10 cellular contexts compared by ENCODE assay signal in genomic region chr6:27867941-27868705, GRCh38. TPM values are rescaled to one million over a fixed set of nuclear protein-coding genes. Genes with fewer than 3 reads are reported as not detected.
DNase-seq lines count a peak whose midpoint lies in the region; ATAC-seq, FAIRE-seq and TF ChIP-seq lines count a peak whose summit lies in the region.
"Had no signal": no experiment of that assay in that cellular context is flagged by ENCODE, and none has a peak within 500 bp of the region (broad histone marks: within the 10 kb centered on the region; RNA-seq: fewer than 3 reads in every experiment).

No MANE protein-coding gene starts in this region.

- DNase-seq in activated naive CD4-positive, alpha-beta T cell treated with anti-CD3 and anti-CD28 coated beads for 36 hours = no peak
- no peak for DNase-seq in activated naive CD4-positive, alpha-beta T cell (lab: John Stamatoyannopoulos, UW)
- peak; percentile 66 for DNase-seq in OCI-LY7 (ENCODE audit: low spot score)
- peak in 1 of 2 experiments; percentile 38 for DNase-seq in H1 (ENCODE audit: low read depth in 1 of 2, low spot score in 2 of 2)
- DNase-seq in vagina (ENCODE audit: extremely low spot score in 2 of 2) = no peak
- DNase-seq in NCI-H2107 (lab: John Stamatoyannopoulos, UW) = no peak
- DNase-seq in NCI-H2107 treated with DMSO at 0.1 percent for 48 hours (lab: John Stamatoyannopoulos, UW; ENCODE audit: unreplicated experiment) = no peak

- peaks cover 34% of the 10 kb centered on the region for H3K4me1 Mint-ChIP-seq in activated naive CD4-positive, alpha-beta T cell treated with anti-CD3 and anti-CD28 coated beads for 36 hours (ENCODE audit: low read depth)
- peaks cover 51% of the 10 kb centered on the region for H3K4me1 Mint-ChIP-seq in stimulated activated memory B cell treated with anti-CD40 and anti-IgM and Interleukin-4, amounts not matched to agents 10 μg/mL and 1 μg/mL and 100 μg/mL, for 72 hours

- peak overlapping the region; percentile 21 for H3K4ac ChIP-seq in H1 (replicated peaks; ENCODE audit: insufficient read length, low read depth, low read length)

- peak overlapping the region; percentile 20; the same call in 1 of the 2 replicates for H2AFZ ChIP-seq in OCI-LY7 (ENCODE audit: low read length)
- no peak overlapping the region for H2AFZ ChIP-seq in H1 (ENCODE audit: low read length)

- CTCF ChIA-PET in activated naive CD4-positive, alpha-beta T cell treated with anti-CD3 and anti-CD28 coated beads for 36 hours (lab: Charles Lee) = interaction anchor here (0.9 to 3.9 kb wide), 6 partner anchors 21 to 72 kb away, joined by 3 to 35 read pairs (median 4); a partner anchor contains a TSS
- CTCF ChIA-PET in OCI-LY7 (lab: Charles Lee; ENCODE audit: unreplicated experiment) (interaction anchor here (0.9 kb wide), 1 partner anchor 43 kb away, joined by 3 read pairs; no protein-coding TSS in a partner anchor), H1 (lab: Charles Lee; ENCODE audit: partially characterized antibody) (interaction anchor here (1.2 to 1.5 kb wide), 4 partner anchors 16 to 37 kb away, joined by 3 to 4 read pairs (median 3); a partner anchor contains a TSS)

- H3K23ac ChIP-seq in H1 (ENCODE audit: insufficient read length) = no peak overlapping the region

- peak overlapping the region; percentile 89 for H2BK120ac ChIP-seq in H1 (replicated peaks; ENCODE audit: low read depth, low read length)

- H3K4me3 ChIP-seq in OCI-LY7 (ENCODE audit: low read depth, low read length, poor library complexity, severe bottlenecking) (peak overlapping the region; percentile 67), H1 (ENCODE audit: extremely low read depth in 1 of 4, insufficient read depth in 2 of 4, low read depth in 3 of 4, low read length in 4 of 4) (peak overlapping the region in 2 of 4 experiments; percentile 61 to 76; a peak in 3 of 8 replicates), vagina (peak overlapping the region in 1 of 2 donors; percentile 62)

- H3K9me3 Mint-ChIP-seq in activated naive CD4-positive, alpha-beta T cell treated with anti-CD3 and anti-CD28 coated beads for 36 hours = no peaks in the 10 kb centered on the region
- peaks cover 12% of the 10 kb centered on the region for H3K9me3 Mint-ChIP-seq in stimulated activated memory B cell treated with anti-CD40 and anti-IgM and Interleukin-4, amounts not matched to agents 10 μg/mL and 1 μg/mL and 100 μg/mL, for 72 hours

- peak overlapping the region; percentile 27 for H3K14ac ChIP-seq in H1 (ENCODE audit: insufficient read length)

- no peak for FAIRE-seq in H1 (lab: Jason Lieb, UNC)
- FAIRE-seq: islet of Langerhans had no signal

- no peak for ATAC-seq in stimulated activated memory B cell treated with anti-CD40 and anti-IgM and Interleukin-4, amounts not matched to agents 10 μg/mL and 1 μg/mL and 100 μg/mL, for 72 hours

- TF ChIP-seq RAD21 in H1 (IDR thresholded peaks at IDR 0.05 in 1 of 2, conservative IDR thresholded peaks at IDR 0.05 in 1 of 2; ENCODE audit: low read depth in 2 of 2, low read length in 2 of 2) = no peak

- no peaks in the 10 kb centered on the region for H3K79me1 ChIP-seq in H1 (ENCODE audit: low read depth, low read length)

- H3K9me2 ChIP-seq in OCI-LY7 (ENCODE audit: insufficient read depth, low read length) = no peaks in the 10 kb centered on the region

- TF ChIP-seq CTCF in OCI-LY7 (conservative IDR thresholded peaks at IDR 0.05; ENCODE audit: low read length) (no peak), H1 (IDR thresholded peaks at IDR 0.05; ENCODE audit: control extremely low read depth in 1 of 3, insufficient read depth in 1 of 3, low read depth in 1 of 3, low read length in 3 of 3) (no peak), vagina (IDR thresholded peaks at IDR 0.05) (no peak)

- no peaks in the 10 kb centered on the region for H3K36me3 ChIP-seq in OCI-LY7 (ENCODE audit: insufficient read depth, low read length)
- H3K36me3 ChIP-seq in H1 (ENCODE audit: control insufficient read depth in 2 of 4, insufficient read depth in 4 of 4, low read length in 3 of 4) = no peaks in the 10 kb centered on the region
- no peaks in the 10 kb centered on the region for H3K36me3 ChIP-seq in vagina

- intact Hi-C loops in activated naive CD4-positive, alpha-beta T cell treated with anti-CD3 and anti-CD28 coated beads for 36 hours (cut with micrococcal nuclease) = loop anchor here (1.0 to 5.0 kb wide), 4 partner anchors 25 to 1836 kb away; a partner anchor contains a TSS
- intact Hi-C loops in OCI-LY7 (cut with micrococcal nuclease; ENCODE audit: unreplicated experiment) (loop anchor here (2.0 to 5.0 kb wide), 5 partner anchors 729 to 1835 kb away; a partner anchor contains a TSS), vagina (cut with DNase I) (no loop called here)

- peaks cover 7% of the 10 kb centered on the region; the same call in 1 of the 2 replicates for H3K79me2 ChIP-seq in OCI-LY7 (ENCODE audit: insufficient read depth, low read depth, low read length)
- H3K79me2 ChIP-seq in H1 (ENCODE audit: control insufficient read depth in 1 of 2, insufficient read depth in 2 of 2, low read length in 2 of 2) = no peaks in the 10 kb centered on the region

- no peaks in the 10 kb centered on the region for H3K27me3 ChIP-seq in H1 (replicated peaks in 1 of 4; ENCODE audit: control insufficient read depth in 3 of 4, extremely low read depth in 1 of 4, insufficient read depth in 3 of 4, low read length in 3 of 4)
- H3K27me3 ChIP-seq in vagina = no peaks in the 10 kb centered on the region

- H3K56ac ChIP-seq in H1 (replicated peaks; ENCODE audit: insufficient read length, low read depth, low read length) = no peak overlapping the region

- 62% methylated on average over 4 of the region's 4 CpGs; no CpG with 5 or more reads in 1 of the 2 experiments for WGBS in H1 (ENCODE audit: extremely low coverage in 1 of 2, insufficient coverage in 1 of 2, insufficient read length in 1 of 2, insufficient replicate concordance in 2 of 2, low coverage in 1 of 2, low lambda C conversion rate in 2 of 2, missing lambda C conversion rate in 1 of 2), 2 experiments

- TF ChIP-seq POLR2A in H1 (IDR thresholded peaks at IDR 0.05; ENCODE audit: control extremely low read depth in 1 of 2, low read depth in 2 of 2, low read length in 2 of 2) (no peak), vagina (IDR thresholded peaks at IDR 0.05) (no peak)

- H3K27ac Mint-ChIP-seq in activated naive CD4-positive, alpha-beta T cell treated with anti-CD3 and anti-CD28 coated beads for 36 hours = peak overlapping the region; percentile 96
- peak overlapping the region; percentile 97 for H3K27ac Mint-ChIP-seq in stimulated activated memory B cell treated with anti-CD40 and anti-IgM and Interleukin-4, amounts not matched to agents 10 μg/mL and 1 μg/mL and 100 μg/mL, for 72 hours

- peak overlapping the region; percentile 99 for H3K27ac ChIP-seq in OCI-LY7 (ENCODE audit: low read depth, low read length, poor library complexity, severe bottlenecking)
- peak overlapping the region; percentile 90 for H3K27ac ChIP-seq in H1 (ENCODE audit: low read depth, low read length)
- H3K27ac ChIP-seq in vagina = no peak overlapping the region

- peaks cover 57% of the 10 kb centered on the region for H3K4me1 ChIP-seq in OCI-LY7 (ENCODE audit: insufficient read depth, low read length, poor library complexity, severe bottlenecking)
- peaks cover 0 to 12% (median 2%) of the 10 kb centered on the region in 4 experiments; a peak in 3 of 7 replicates for H3K4me1 ChIP-seq in H1 (replicated peaks in 1 of 4; ENCODE audit: control insufficient read depth in 3 of 4, insufficient read depth in 4 of 4, low read length in 3 of 4)
- peaks cover 50% of the 10 kb centered on the region for H3K4me1 ChIP-seq in vagina

- H3K27me3 Mint-ChIP-seq in activated naive CD4-positive, alpha-beta T cell treated with anti-CD3 and anti-CD28 coated beads for 36 hours (ENCODE audit: low read depth) = peaks cover 8% of the 10 kb centered on the region
- H3K27me3 Mint-ChIP-seq in stimulated activated memory B cell treated with anti-CD40 and anti-IgM and Interleukin-4, amounts not matched to agents 10 μg/mL and 1 μg/mL and 100 μg/mL, for 72 hours = no peaks in the 10 kb centered on the region

- H3K18ac ChIP-seq in H1 (ENCODE audit: extremely low read depth, low read length) = 0 out of 2 replicates have a peak overlapping the region, but pooled peaks have one; percentile 56

- H3K9me3 ChIP-seq in OCI-LY7 (ENCODE audit: low read length) = no peaks in the 10 kb centered on the region
- peaks cover 0 to 11% of the 10 kb centered on the region in 2 experiments; a peak in 1 of 4 replicates for H3K9me3 ChIP-seq in H1 (ENCODE audit: insufficient read depth in 2 of 2, low read depth in 1 of 2, low read length in 1 of 2)
- no peaks in the 10 kb centered on the region for H3K9me3 ChIP-seq in vagina

- H2BK15ac ChIP-seq in H1 (ENCODE audit: low read length) = no peak overlapping the region

- peak overlapping the region; percentile 97 for H3K4me3 Mint-ChIP-seq in activated naive CD4-positive, alpha-beta T cell treated with anti-CD3 and anti-CD28 coated beads for 36 hours
- H3K4me3 Mint-ChIP-seq in stimulated activated memory B cell treated with anti-CD40 and anti-IgM and Interleukin-4, amounts not matched to agents 10 μg/mL and 1 μg/mL and 100 μg/mL, for 72 hours = no peak overlapping the region

- no TSS peak for BruUV-seq in OCI-LY7 (replicated peaks; lab: Mats Ljungman, UMichigan)

- H3K36me3 Mint-ChIP-seq in activated naive CD4-positive, alpha-beta T cell treated with anti-CD3 and anti-CD28 coated beads for 36 hours (ENCODE audit: low read depth) = peaks cover 13% of the 10 kb centered on the region
- no peaks in the 10 kb centered on the region for H3K36me3 Mint-ChIP-seq in stimulated activated memory B cell treated with anti-CD40 and anti-IgM and Interleukin-4, amounts not matched to agents 10 μg/mL and 1 μg/mL and 100 μg/mL, for 72 hours

- POLR2A ChIA-PET in OCI-LY7 (lab: Charles Lee) (interaction anchor here (0.7 to 27.1 kb wide), 34 partner anchors 10 to 1842 kb away, joined by 3 to 1237 read pairs (median 7); a partner anchor contains a TSS), H1 (lab: Charles Lee; ENCODE audit: partially characterized antibody) (interaction anchor here (0.8 to 40.3 kb wide), 41 partner anchors 2 to 1848 kb away, joined by 3 to 3039 read pairs (median 26); a partner anchor contains a TSS)

- H4K91ac ChIP-seq in H1 (replicated peaks; ENCODE audit: insufficient read length, low read length) = peak overlapping the region; percentile 83

- H2BK12ac ChIP-seq in H1 (ENCODE audit: low read depth, low read length) = peak overlapping the region; percentile 3; the same call in 1 of the 2 replicates

- H3K9ac ChIP-seq in H1 (replicated peaks in 1 of 4; ENCODE audit: extremely low read depth in 1 of 4, low read depth in 3 of 4, low read length in 3 of 4) = peak overlapping the region in 3 of 4 experiments; percentile 1 to 76 (median 44); a peak in 4 of 7 replicates

- H2BK5ac ChIP-seq in H1 (ENCODE audit: low read depth, low read length) = peak overlapping the region; percentile 26; the same call in 1 of the 2 replicates

- H2BK20ac ChIP-seq in H1 (ENCODE audit: low read length) = no peak overlapping the region

- H4K5ac ChIP-seq in H1 (ENCODE audit: insufficient read length, low read depth, low read length) = peak overlapping the region; percentile 75

- no peak overlapping the region for H2AK5ac ChIP-seq in H1 (ENCODE audit: low read depth, low read length)

- H3K23me2 ChIP-seq in H1 (ENCODE audit: low read depth, low read length) = peaks cover 10% of the 10 kb centered on the region

- TF ChIP-seq EP300 in H1 (IDR thresholded peaks at IDR 0.05; ENCODE audit: borderline replicate concordance in 1 of 2, low read depth in 2 of 2, low read length in 2 of 2) = no peak

- peak overlapping the region; percentile 71 for H3K4me2 ChIP-seq in OCI-LY7 (ENCODE audit: low read length)
- peak overlapping the region; percentile 74 to 91 for H3K4me2 ChIP-seq in H1 (ENCODE audit: insufficient read depth in 1 of 2, low read depth in 2 of 2, low read length in 2 of 2)

- no peaks in the 10 kb centered on the region for H4K20me1 ChIP-seq in OCI-LY7 (ENCODE audit: insufficient read depth, low read length)
- H4K20me1 ChIP-seq in H1 (replicated peaks in 1 of 2; ENCODE audit: control insufficient read depth in 1 of 2, insufficient read depth in 2 of 2, low read length in 2 of 2) = no peaks in the 10 kb centered on the region

- H4K8ac ChIP-seq in H1 (ENCODE audit: extremely low read depth, insufficient read depth, low read length) = no peak overlapping the region

RNA-seq across cellular contexts. Expression of gene OR2B2, which starts 44.1 kb away (rescaled TPM):
- total RNA-seq in activated naive CD4-positive, alpha-beta T cell treated with anti-CD3 and anti-CD28 coated beads for 36 hours = not detected
- not detected in 2 replicates for total RNA-seq in OCI-LY7 (2014; rRNA removed; shearing (Covaris generic))
- total RNA-seq in OCI-LY7 (2022) = not detected in 2 replicates
- not detected in 2 replicates for total RNA-seq in H1 (2021; fragmentation: NEBNext Ultra II Directional; extraction: Animal tissue kit (Norgen Biotek cat#: 25700))
- not detected in 2 replicates for polyA plus RNA-seq in H1 (2011; rRNA removed)
- not detected for polyA plus RNA-seq in H1 (2011; cell fraction: cytosol; rRNA removed)
- polyA plus RNA-seq in H1 (2011; cell fraction: nucleus; rRNA removed) = not detected
- polyA plus RNA-seq in H1 (2012, experiment 1 of 2) = not detected in 4 replicates
- not detected for polyA plus RNA-seq in H1 (2012, experiment 2 of 2)
- not detected for polyA plus RNA-seq in H1 (2013, experiment 1 of 2)
- polyA plus RNA-seq in H1 (2013, experiment 2 of 2) = not detected
- polyA minus RNA-seq in H1 (2011; rRNA and poly(A)+ RNA removed) = not detected in 2 replicates
- not detected for polyA minus RNA-seq in H1 (2011; cell fraction: cytosol; rRNA and poly(A)+ RNA removed)
- not detected for polyA minus RNA-seq in H1 (2011; cell fraction: nucleus; rRNA and poly(A)+ RNA removed)
- total RNA-seq in vagina = not detected
- total RNA-seq: activated CD8-positive, alpha-beta memory T cell treated with anti-CD3 and anti-CD28 coated beads for 36 hours had no signal
